24 cellular contexts compared by ENCODE assay signal in genomic region chr9:94144394-94144793, GRCh38.
DNase-seq lines count a peak whose midpoint lies in the region; ATAC-seq and TF ChIP-seq lines count a peak whose summit lies in the region.
"Had no signal": no experiment of that assay in that cellular context is flagged by ENCODE, and none has a peak within 500 bp of the region (broad histone marks: within the 10 kb centered on the region; RNA-seq: fewer than 3 reads in every experiment).

No MANE protein-coding gene starts in this region.

- TF ChIP-seq CTCF in osteoblast (IDR thresholded peaks at IDR 0.05; ENCODE audit: extremely low read depth, low read depth, low read length) (no peak), Caco-2 (IDR thresholded peaks at IDR 0.05; ENCODE audit: insufficient read depth in 1 of 2, low read depth in 1 of 2, low read length in 1 of 2, severe bottlenecking in 1 of 2, unreplicated experiment in 1 of 2) (no peak)

- H3K27ac Mint-ChIP-seq in Caco-2 (ENCODE audit: unreplicated experiment), result no peak overlapping the region
- no peak overlapping the region for H3K27ac Mint-ChIP-seq in activated naive CD8-positive, alpha-beta T cell treated with anti-CD3 and anti-CD28 coated beads, Interleukin-2, amount 50 U/mL, for 24 hours
- H3K27ac Mint-ChIP-seq: activated naive CD4-positive, alpha-beta T cell treated with anti-CD3 and anti-CD28 coated beads for 36 hours; effector memory CD8-positive, alpha-beta T cell had no signal

- intact Hi-C loops in Caco-2 (cut with micrococcal nuclease; ENCODE audit: unreplicated experiment), result no loop called here

- no peaks in the 10 kb centered on the region for H3K27me3 ChIP-seq in osteoblast (ENCODE audit: insufficient read depth, low read length)
- no peaks in the 10 kb centered on the region for H3K27me3 ChIP-seq in Caco-2 (replicated peaks; ENCODE audit: control insufficient read depth, insufficient read depth, low read length)
- H3K27me3 ChIP-seq: ascending aorta; BLaER1 treated with 17β-estradiol and CSF1 and Interleukin-3, amounts not matched to agents 10 nM and 100 nM; heart right ventricle; spleen; transverse colon had no signal

- H3K4me3 ChIP-seq in osteoblast (ENCODE audit: insufficient read depth, low read length) (no peak overlapping the region), Caco-2 (ENCODE audit: low read depth, low read length) (no peak overlapping the region)
- H3K4me3 ChIP-seq: A549; ascending aorta; BLaER1 treated with 17β-estradiol and CSF1 and Interleukin-3, amounts not matched to agents 10 nM and 100 nM; heart right ventricle; spleen; transverse colon had no signal

- H3K4me1 ChIP-seq in osteoblast (ENCODE audit: insufficient read depth, low read length), result peaks cover 18% of the 10 kb centered on the region
- H3K4me1 ChIP-seq in Caco-2, result no peaks in the 10 kb centered on the region

- no TSS peak for BruUV-seq in Caco-2 (replicated peaks; lab: Mats Ljungman, UMichigan)

- no peaks in the 10 kb centered on the region for H4K20me1 ChIP-seq in osteoblast (ENCODE audit: insufficient read depth, low read length)
- H4K20me1 ChIP-seq: BLaER1 treated with 17β-estradiol and CSF1 and Interleukin-3, amounts not matched to agents 10 nM and 100 nM had no signal

- H3K36me3 Mint-ChIP-seq in Caco-2 (ENCODE audit: insufficient read depth, unreplicated experiment), result no peaks in the 10 kb centered on the region
- no peaks in the 10 kb centered on the region for H3K36me3 Mint-ChIP-seq in activated naive CD8-positive, alpha-beta T cell treated with anti-CD3 and anti-CD28 coated beads, Interleukin-2, amount 50 U/mL, for 24 hours (ENCODE audit: low read depth)

- no peaks in the 10 kb centered on the region for H3K79me2 ChIP-seq in osteoblast (ENCODE audit: insufficient read depth, low read length)

- no peak overlapping the region for H3K27ac ChIP-seq in osteoblast (ENCODE audit: low read depth, low read length)
- H3K27ac ChIP-seq: A549; BLaER1 treated with 17β-estradiol and CSF1 and Interleukin-3, amounts not matched to agents 10 nM and 100 nM; heart right ventricle; spleen; transverse colon had no signal

- H3K9me3 ChIP-seq in osteoblast (ENCODE audit: low read depth, low read length) (no peaks in the 10 kb centered on the region), Caco-2 (no peaks in the 10 kb centered on the region)
- H3K9me3 ChIP-seq: A549; ascending aorta; BLaER1 treated with 17β-estradiol and CSF1 and Interleukin-3, amounts not matched to agents 10 nM and 100 nM; heart right ventricle; spleen; transverse colon had no signal

- H3K4me1 Mint-ChIP-seq in Caco-2 (ENCODE audit: low read depth, unreplicated experiment), result no peaks in the 10 kb centered on the region
- H3K4me1 Mint-ChIP-seq in activated naive CD8-positive, alpha-beta T cell treated with anti-CD3 and anti-CD28 coated beads, Interleukin-2, amount 50 U/mL, for 24 hours, result peaks cover 1% of the 10 kb centered on the region

- CTCF ChIA-PET in Caco-2 (lab: Charles Lee), result no interaction called here

- H3K4me2 ChIP-seq in osteoblast (ENCODE audit: insufficient read depth, low read length), result no peak overlapping the region
- H3K4me2 ChIP-seq: A549; BLaER1 treated with 17β-estradiol and CSF1 and Interleukin-3, amounts not matched to agents 10 nM and 100 nM had no signal

- H3K9me3 Mint-ChIP-seq in Caco-2 (ENCODE audit: unreplicated experiment), result no peaks in the 10 kb centered on the region
- no peaks in the 10 kb centered on the region for H3K9me3 Mint-ChIP-seq in activated naive CD8-positive, alpha-beta T cell treated with anti-CD3 and anti-CD28 coated beads, Interleukin-2, amount 50 U/mL, for 24 hours
- H3K9me3 Mint-ChIP-seq: activated naive CD4-positive, alpha-beta T cell treated with anti-CD3 and anti-CD28 coated beads for 36 hours; effector memory CD8-positive, alpha-beta T cell had no signal

- H3K36me3 ChIP-seq in osteoblast (ENCODE audit: insufficient read depth, low read length) (no peaks in the 10 kb centered on the region), Caco-2 (ENCODE audit: control insufficient read depth, insufficient read depth, low read length) (no peaks in the 10 kb centered on the region)
- H3K36me3 ChIP-seq: ascending aorta; BLaER1 treated with 17β-estradiol and CSF1 and Interleukin-3, amounts not matched to agents 10 nM and 100 nM; heart right ventricle; spleen; transverse colon had no signal

- H2AFZ ChIP-seq in osteoblast (ENCODE audit: low read length), result no peak overlapping the region

- DNase-seq in ACHN (peak; percentile 23), amniotic epithelial cell (ENCODE audit: low read depth) (peak; percentile 86), fibroblast of peridontal ligament (ENCODE audit: extremely low read depth) (peak; percentile 42), osteoblast (ENCODE audit: insufficient read length, low spot score, missing footprints) (peak; percentile 68), Caco-2 (no peak)
- no peak for DNase-seq in activated naive CD8-positive, alpha-beta T cell treated with anti-CD3 and anti-CD28 coated beads, Interleukin-2, amount 50 U/mL, for 24 hours
- no peak for DNase-seq in central memory CD4-positive, alpha-beta T cell
- DNase-seq: activated naive CD4-positive, alpha-beta T cell treated with anti-CD3 and anti-CD28 coated beads for 36 hours; activated T-cell treated with anti-CD3 and anti-CD28 coated beads, Interleukin-2, amount 50 U/mL, for 48 hours; effector memory CD8-positive, alpha-beta T cell; heart right ventricle; Kasumi-1; NCI-H1048; NCI-H2029 treated with DMSO at 0.1 percent for 48 hours; SHP77 treated with DMSO at 0.1 percent for 48 hours; spleen; stimulated activated CD4-positive, alpha-beta T cell treated with anti-CD3 and anti-CD28 coated beads, Interleukin-4, amount 100 ng/mL, for 1 hour; stimulated activated naive CD4-positive, alpha-beta T cell treated with Interleukin-2 at 50 U/mL for 16 hours; transverse colon had no signal

- ATAC-seq in activated naive CD8-positive, alpha-beta T cell treated with anti-CD3 and anti-CD28 coated beads, Interleukin-2, amount 50 U/mL, for 24 hours, result no peak
- no peak for ATAC-seq in GM21529 (IDR thresholded peaks at IDR 0.05; ENCODE audit: unreplicated experiment)
- ATAC-seq: A549; activated CD4-positive, CD25-positive, alpha-beta regulatory T cell treated with anti-CD3 and anti-CD28 coated beads, Interleukin-2, amount 50 U/mL, for 24 hours; effector memory CD8-positive, alpha-beta T cell; heart right ventricle had no signal

- POLR2A ChIA-PET in Caco-2 (lab: Charles Lee), result no interaction called here

- in situ Hi-C loops in ACHN (cut with HindIII; ENCODE audit: low pct_ligation_motif_present, low pct_unique_long_range_greater_than_20kb, low sequenced_read_pairs), result no loop called here

- no peaks in the 10 kb centered on the region for H3K27me3 Mint-ChIP-seq in Caco-2 (ENCODE audit: insufficient read depth, unreplicated experiment)
- no peaks in the 10 kb centered on the region for H3K27me3 Mint-ChIP-seq in activated naive CD8-positive, alpha-beta T cell treated with anti-CD3 and anti-CD28 coated beads, Interleukin-2, amount 50 U/mL, for 24 hours

- no peak overlapping the region for H3K4me3 Mint-ChIP-seq in Caco-2 (ENCODE audit: unreplicated experiment)
- no peak overlapping the region for H3K4me3 Mint-ChIP-seq in activated naive CD8-positive, alpha-beta T cell treated with anti-CD3 and anti-CD28 coated beads, Interleukin-2, amount 50 U/mL, for 24 hours
- H3K4me3 Mint-ChIP-seq: activated naive CD4-positive, alpha-beta T cell treated with anti-CD3 and anti-CD28 coated beads for 36 hours; effector memory CD8-positive, alpha-beta T cell had no signal

Comparison
In these comparisons a context has a peak if more than half of its experiments do, and no peak if none do; other contexts are left out.
1. DNase-seq: peak in ACHN (single experiment), amniotic epithelial cell (single experiment), fibroblast of peridontal ligament (single experiment) and osteoblast (single experiment); none in Caco-2 (0 of 2), activated naive CD8-positive, alpha-beta T cell treated with anti-CD3 and anti-CD28 coated beads, Interleukin-2, amount 50 U/mL, for 24 hours (single experiment) and central memory CD4-positive, alpha-beta T cell (single experiment).